In genomic region chr5:14370386-14370785, GRCh38 we compare ENCODE assay signal across 22 cellular contexts.
"Had no signal": no experiment of that assay in that cellular context is flagged by ENCODE, and none has a peak within 500 bp of the region (broad histone marks: within the 10 kb centered on the region; RNA-seq: fewer than 3 reads in every experiment).

No MANE protein-coding gene starts in this region.

- DNase-seq: cerebellar nuclear complex; dermis blood vessel endothelial cell; effector memory CD4-positive, alpha-beta T cell; foreskin fibroblast; heart left ventricle; left cardiac atrium; left lung; mesendoderm; midbrain; naive thymus-derived CD4-positive, alpha-beta T cell; pancreas; retina; right lobe of liver; small intestine; stimulated activated CD4-positive, alpha-beta T cell treated with anti-CD3 and anti-CD28 coated beads, Interleukin-15, amount 100 ng/mL, for 24 hours; stimulated activated CD4-positive, alpha-beta T cell treated with anti-CD3 and anti-CD28 coated beads, Interleukin-2, amount 100 ng/mL, for 48 hours; stimulated activated naive B cell treated with anti-CD40 and anti-IgM and Interleukin-4, amounts not matched to agents 10 μg/mL and 1 μg/mL and 100 μg/mL, for 72 hours; transverse colon; upper lobe of right lung had no signal

- ATAC-seq: gastroesophageal sphincter; heart left ventricle; left cardiac atrium; left lung; naive thymus-derived CD4-positive, alpha-beta T cell; pancreas; right lobe of liver; stimulated activated naive B cell treated with anti-CD40 and anti-IgM and Interleukin-4, amounts not matched to agents 10 μg/mL and 1 μg/mL and 100 μg/mL, for 72 hours; upper lobe of right lung had no signal

- H3K4me3 Mint-ChIP-seq: naive thymus-derived CD4-positive, alpha-beta T cell; neural crest cell; stimulated activated naive B cell treated with anti-CD40 and anti-IgM and Interleukin-4, amounts not matched to agents 10 μg/mL and 1 μg/mL and 100 μg/mL, for 72 hours; stimulated activated naive CD8-positive, alpha-beta T cell treated with anti-CD3 and anti-CD28 coated beads, Interleukin-15, Interleukin-2, amounts not matched to agents 100 ng/mL and 50 ng/mL, for 24 hours had no signal

- H3K27ac Mint-ChIP-seq: naive thymus-derived CD4-positive, alpha-beta T cell; stimulated activated naive B cell treated with anti-CD40 and anti-IgM and Interleukin-4, amounts not matched to agents 10 μg/mL and 1 μg/mL and 100 μg/mL, for 72 hours; stimulated activated naive CD8-positive, alpha-beta T cell treated with anti-CD3 and anti-CD28 coated beads, Interleukin-15, Interleukin-2, amounts not matched to agents 100 ng/mL and 50 ng/mL, for 24 hours had no signal

- H3K9me3 Mint-ChIP-seq: neural crest cell; stimulated activated naive B cell treated with anti-CD40 and anti-IgM and Interleukin-4, amounts not matched to agents 10 μg/mL and 1 μg/mL and 100 μg/mL, for 72 hours; stimulated activated naive CD8-positive, alpha-beta T cell treated with anti-CD3 and anti-CD28 coated beads, Interleukin-15, Interleukin-2, amounts not matched to agents 100 ng/mL and 50 ng/mL, for 24 hours had no signal

- H3K27me3 Mint-ChIP-seq: stimulated activated naive B cell treated with anti-CD40 and anti-IgM and Interleukin-4, amounts not matched to agents 10 μg/mL and 1 μg/mL and 100 μg/mL, for 72 hours; stimulated activated naive CD8-positive, alpha-beta T cell treated with anti-CD3 and anti-CD28 coated beads, Interleukin-15, Interleukin-2, amounts not matched to agents 100 ng/mL and 50 ng/mL, for 24 hours had no signal
